Comparison of ENCODE assay signal across 1 cellular context in genomic region chrX:131066237-131066636, GRCh38.
TF ChIP-seq lines count a peak whose summit lies in the region.

No MANE protein-coding gene starts in this region.

TF ChIP-seq in SK-N-SH, 30 proteins besides CTCF, POLR2A, EP300 and RAD21 (continued from another document):
- peak; percentile 89 for TF ChIP-seq REST (IDR thresholded peaks at IDR 0.05; ENCODE audit: low read depth, low read length)
